ENCODE assay signal across 1 cellular context in genomic region chr11:14518820-14519219, GRCh38.
TF ChIP-seq lines count a peak whose summit lies in the region.

No MANE protein-coding gene starts in this region.

TF ChIP-seq in H1, 55 proteins besides CTCF, POLR2A, EP300 and RAD21 (continued from another document):
- TF ChIP-seq CHD1 (IDR thresholded peaks at IDR 0.05; ENCODE audit: low read depth, low read length) = no peak
- TF ChIP-seq TCF12 (IDR thresholded peaks at IDR 0.05; ENCODE audit: low read depth, low read length) = no peak
- no peak for TF ChIP-seq RXRA (IDR thresholded peaks at IDR 0.05; ENCODE audit: insufficient read depth, low read depth, low read length)
- TF ChIP-seq JUN (IDR thresholded peaks at IDR 0.05; ENCODE audit: low read depth, low read length) = no peak
- TF ChIP-seq ZNF274 (IDR thresholded peaks at IDR 0.05; ENCODE audit: borderline replicate concordance, extremely low read depth, low read length) = no peak
- no peak for TF ChIP-seq POLR2AphosphoS5 (IDR thresholded peaks at IDR 0.05; ENCODE audit: low read depth, low read length)
- TF ChIP-seq MAFK (IDR thresholded peaks at IDR 0.05; ENCODE audit: low read depth, low read length) = no peak
- no peak for TF ChIP-seq CBX8 (IDR thresholded peaks at IDR 0.05; ENCODE audit: borderline replicate concordance, low read depth, low read length)
- TF ChIP-seq CHD7 (IDR thresholded peaks at IDR 0.05; ENCODE audit: insufficient replicate concordance, low read length) = no peak
